ENCODE assay signal across 31 cellular contexts in the genomic region with DNA sequence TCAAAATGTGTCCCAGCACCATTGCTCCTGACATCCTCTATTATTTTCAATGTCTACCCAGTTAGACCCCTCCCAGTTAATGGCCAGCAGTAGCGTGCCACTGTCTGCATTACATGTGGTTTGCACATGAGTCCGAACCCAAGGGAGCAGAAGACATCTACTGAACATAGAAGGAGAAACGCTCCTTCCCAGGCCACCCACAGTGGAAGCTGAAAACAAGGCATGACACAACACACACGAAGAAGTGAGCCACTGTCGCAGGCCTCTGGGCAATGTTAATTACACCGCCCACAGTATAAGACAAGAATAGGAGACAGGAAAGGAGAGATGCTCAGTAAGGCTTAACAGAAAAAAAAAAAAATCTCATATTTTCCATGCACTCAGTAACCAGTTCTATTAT. TPM values are rescaled to one million over a fixed set of nuclear protein-coding genes. Genes with fewer than 3 reads are reported as not detected.
"Had no signal": no experiment of that assay in that cellular context is flagged by ENCODE, and none has a peak within 500 bp of the region (broad histone marks: within the 10 kb centered on the region; RNA-seq: fewer than 3 reads in every experiment).

No MANE protein-coding gene starts in this region.

- H3K9me3 Mint-ChIP-seq: activated CD4-positive, alpha-beta memory T cell treated with anti-CD3 and anti-CD28 coated beads, Interleukin-2, amount 10 ng/mL, durations not matched to agents 7 days and 5 days; activated naive CD4-positive, alpha-beta T cell treated with anti-CD3 and anti-CD28 coated beads, Interleukin-2, amount 10 ng/mL, durations not matched to agents 7 days and 5 days; activated naive CD8-positive, alpha-beta T cell treated with anti-CD3 and anti-CD28 coated beads, Interleukin-2, amount 50 U/mL, for 24 hours had no signal

- H3K4me1 Mint-ChIP-seq: activated CD4-positive, alpha-beta memory T cell treated with anti-CD3 and anti-CD28 coated beads, Interleukin-2, amount 10 ng/mL, durations not matched to agents 7 days and 5 days; activated CD8-positive, alpha-beta memory T cell treated with anti-CD3 and anti-CD28 coated beads, Interleukin-2, amount 10 ng/mL, durations not matched to agents 7 days and 5 days; activated naive CD4-positive, alpha-beta T cell treated with anti-CD3 and anti-CD28 coated beads, Interleukin-2, amount 10 ng/mL, durations not matched to agents 7 days and 5 days; activated naive CD8-positive, alpha-beta T cell treated with anti-CD3 and anti-CD28 coated beads, Interleukin-2, amount 50 U/mL, for 24 hours had no signal

- H3K27me3 ChIP-seq: brain microvascular endothelial cell, MG63, SJCRH30 had no signal

- H3K9me3 ChIP-seq: SJCRH30 had no signal

- H3K36me3 ChIP-seq: brain microvascular endothelial cell, SJCRH30, WERI-Rb-1 had no signal

- H3K27ac ChIP-seq: brain microvascular endothelial cell, SJCRH30, SK-N-MC, WERI-Rb-1 had no signal

- H3K27ac Mint-ChIP-seq: activated CD4-positive, alpha-beta memory T cell treated with anti-CD3 and anti-CD28 coated beads, Interleukin-2, amount 10 ng/mL, durations not matched to agents 7 days and 5 days; activated CD8-positive, alpha-beta memory T cell treated with anti-CD3 and anti-CD28 coated beads, Interleukin-2, amount 10 ng/mL, durations not matched to agents 7 days and 5 days; activated naive CD4-positive, alpha-beta T cell treated with anti-CD3 and anti-CD28 coated beads, Interleukin-2, amount 10 ng/mL, durations not matched to agents 7 days and 5 days; activated naive CD8-positive, alpha-beta T cell; activated naive CD8-positive, alpha-beta T cell treated with anti-CD3 and anti-CD28 coated beads, Interleukin-2, amount 50 U/mL, for 24 hours had no signal

- DNase-seq: activated CD4-positive, alpha-beta memory T cell treated with anti-CD3 and anti-CD28 coated beads, Interleukin-2, amount 10 ng/mL, durations not matched to agents 7 days and 5 days; activated CD4-positive, alpha-beta T cell treated with anti-CD3 and anti-CD28 coated beads for 1 hour; activated CD4-positive, alpha-beta T cell treated with anti-CD3 and anti-CD28 coated beads for 48 hours; activated CD4-positive, CD25-positive, alpha-beta regulatory T cell; activated CD8-positive, alpha-beta memory T cell treated with anti-CD3 and anti-CD28 coated beads for 24 hours; activated CD8-positive, alpha-beta memory T cell treated with anti-CD3 and anti-CD28 coated beads, Interleukin-2, amount 10 ng/mL, durations not matched to agents 7 days and 5 days; activated CD8-positive, alpha-beta memory T cell treated with anti-CD3 and anti-CD28 coated beads, Interleukin-2, amount 50 U/mL, for 48 hours; activated effector memory CD4-positive, alpha-beta T cell treated with Interleukin-2 at 50 U/mL for 16 hours; activated naive CD4-positive, alpha-beta T cell treated with anti-CD3 and anti-CD28 coated beads, Interleukin-2, amount 10 ng/mL, durations not matched to agents 7 days and 5 days; activated naive CD8-positive, alpha-beta T cell treated with anti-CD3 and anti-CD28 coated beads, Interleukin-2, amount 50 U/mL, for 24 hours; activated T-cell treated with anti-CD3 and anti-CD28 coated beads, Interleukin-2, amount 50 U/mL, for 48 hours; brain microvascular endothelial cell; central memory CD4-positive, alpha-beta T cell; Kasumi-1; KG1; MG63; NCI-H1048; NCI-H1105 treated with DMSO at 0.1 percent for 48 hours; NCI-H1436 treated with DMSO at 0.1 percent for 48 hours; NCI-H1694 treated with DMSO at 0.1 percent for 48 hours; NCI-H2029; NCI-H345; NCI-H524 treated with DMSO at 0.1 percent for 48 hours; RPMI8226; SJCRH30; T1000; WERI-Rb-1 had no signal

- H3K4me3 ChIP-seq: MG63, SJCRH30, SK-N-MC had no signal

- H3K4me3 Mint-ChIP-seq: activated CD4-positive, alpha-beta memory T cell treated with anti-CD3 and anti-CD28 coated beads, Interleukin-2, amount 10 ng/mL, durations not matched to agents 7 days and 5 days; activated CD8-positive, alpha-beta memory T cell treated with anti-CD3 and anti-CD28 coated beads, Interleukin-2, amount 10 ng/mL, durations not matched to agents 7 days and 5 days; activated naive CD4-positive, alpha-beta T cell treated with anti-CD3 and anti-CD28 coated beads, Interleukin-2, amount 10 ng/mL, durations not matched to agents 7 days and 5 days; activated naive CD8-positive, alpha-beta T cell; activated naive CD8-positive, alpha-beta T cell treated with anti-CD3 and anti-CD28 coated beads, Interleukin-2, amount 50 U/mL, for 24 hours had no signal

- H3K36me3 Mint-ChIP-seq: activated CD8-positive, alpha-beta memory T cell treated with anti-CD3 and anti-CD28 coated beads, Interleukin-2, amount 10 ng/mL, durations not matched to agents 7 days and 5 days; activated naive CD4-positive, alpha-beta T cell treated with anti-CD3 and anti-CD28 coated beads, Interleukin-2, amount 10 ng/mL, durations not matched to agents 7 days and 5 days; activated naive CD8-positive, alpha-beta T cell had no signal

RNA-seq across cellular contexts. Expression of gene MKX, which starts 50.5 kb away (rescaled TPM):
- total RNA-seq: activated CD8-positive, alpha-beta memory T cell treated with anti-CD3 and anti-CD28 coated beads, Interleukin-2, amount 10 ng/mL, durations not matched to agents 7 days and 5 days; T-helper 1 cell treated with Interleukin-12 subunit alpha and Interleukin-12 subunit beta and Interleukin-4 antibody, amounts not matched to agents 30 ng/mL and 1 ng/mL, for 36 hours; T-helper 2 cell treated with Interferon-gamma antibody and Interleukin-4, amounts not matched to agents 100 ng/mL and 5 ng/mL, for 36 hours had no signal
